ENCODE assay signal across 17 cellular contexts in the genomic region with DNA sequence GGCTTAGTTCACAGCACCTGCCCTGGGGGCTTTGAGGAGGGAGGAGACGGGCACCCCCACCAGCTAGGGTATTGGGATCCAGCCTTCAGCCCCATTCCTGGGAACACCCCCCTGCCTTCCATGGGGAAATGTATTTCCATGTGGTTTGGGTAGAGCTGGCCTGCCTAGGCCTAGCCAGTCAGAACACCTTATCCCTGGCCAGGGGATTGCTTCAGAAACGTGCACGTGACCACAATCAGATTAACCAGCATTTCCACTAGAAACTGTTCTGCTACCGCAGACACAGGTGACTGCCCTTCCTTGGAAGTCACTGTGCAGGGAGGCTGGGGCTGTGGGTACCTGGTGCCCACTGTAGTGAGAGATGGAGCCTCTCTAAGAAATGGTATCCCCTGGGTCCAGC. TPM values are rescaled to one million over a fixed set of nuclear protein-coding genes. Genes with fewer than 3 reads are reported as not detected.
DNase-seq lines count a peak whose midpoint lies in the region; ATAC-seq and TF ChIP-seq lines count a peak whose summit lies in the region.
"Had no signal": no experiment of that assay in that cellular context is flagged by ENCODE, and none has a peak within 500 bp of the region (broad histone marks: within the 10 kb centered on the region; RNA-seq: fewer than 3 reads in every experiment).

No MANE protein-coding gene starts in this region.

- no peak overlapping the region; the same call in 1 of the 2 replicates for H4K91ac ChIP-seq in IMR-90 (ENCODE audit: insufficient read depth, low read depth, low read length)

- no peak overlapping the region for H3K23ac ChIP-seq in IMR-90 (ENCODE audit: low read depth, low read length)

- no peak for ATAC-seq in IMR-90 (ENCODE audit: low read depth)
- ATAC-seq: A549; CD8-positive, alpha-beta T cell; HCT116; HepG2 had no signal

- peak overlapping the region in 1 of 2 experiments; percentile 27; a peak in 1 of 4 replicates for H4K8ac ChIP-seq in IMR-90 (ENCODE audit: low read depth in 2 of 2, low read length in 2 of 2)

- H2AK5ac ChIP-seq in IMR-90 (ENCODE audit: low read depth, low read length): peak overlapping the region; percentile 70; the same call in 1 of the 2 replicates

- peak overlapping the region; percentile 41 for H2BK5ac ChIP-seq in IMR-90 (ENCODE audit: low read depth, low read length, poor library complexity, severe bottlenecking)

- H3K4me2 ChIP-seq in IMR-90 (ENCODE audit: low read depth, low read length) (no peak overlapping the region), parathyroid adenoma (ENCODE audit: low read length) (peak overlapping the region; percentile 37)
- H3K4me2 ChIP-seq: A549 had no signal

- POLR2A ChIA-PET in IMR-90 (lab: Charles Lee; ENCODE audit: unreplicated experiment): interaction anchor here (0.9 kb wide), 1 partner anchor 17 kb away, joined by 4 read pairs; no protein-coding TSS in a partner anchor

- no peak for TF ChIP-seq RAD21 in IMR-90 (IDR thresholded peaks at IDR 0.05; ENCODE audit: low read length)

- DNase-seq in IMR-90 (no peak), WERI-Rb-1 (peak; percentile 54), dorsolateral prefrontal cortex (no peak), HuH-7.5 (ENCODE audit: low spot score) (no peak), putamen (ENCODE audit: low spot score) (no peak), D341Med (ENCODE audit: low spot score) (no peak)
- DNase-seq in stimulated activated CD4-positive, alpha-beta T cell treated with anti-CD3 and anti-CD28 coated beads, Interleukin-15, amount 100 ng/mL, for 24 hours: no peak
- DNase-seq: CD8-positive, alpha-beta T cell; COR-L47; DMS53; GF-D8 had no signal

- H3K56ac ChIP-seq in IMR-90 (ENCODE audit: extremely low read depth, insufficient read depth, low read length): no peak overlapping the region

- no peak overlapping the region for H3K18ac ChIP-seq in IMR-90 (ENCODE audit: low read depth, low read length)

- H3K9me3 ChIP-seq in IMR-90 (ENCODE audit: control insufficient read depth, insufficient read depth, low read length): peaks cover 4% of the 10 kb centered on the region
- H3K9me3 ChIP-seq in WERI-Rb-1 (ENCODE audit: severe bottlenecking): peaks cover 2% of the 10 kb centered on the region
- no peaks in the 10 kb centered on the region for H3K9me3 ChIP-seq in parathyroid adenoma (ENCODE audit: control insufficient read depth, low read length)

- BruUV-seq in IMR-90 (replicated peaks; lab: Mats Ljungman, UMichigan): no TSS peak

- H3K4me3 ChIP-seq in IMR-90 (ENCODE audit: insufficient read depth, low read depth, low read length) (no peak overlapping the region), WERI-Rb-1 (ENCODE audit: low read depth, low read length) (no peak overlapping the region), dorsolateral prefrontal cortex (no peak overlapping the region), parathyroid adenoma (ENCODE audit: low read depth, low read length) (no peak overlapping the region)
- H3K4me3 ChIP-seq: A549 had no signal

- CTCF ChIA-PET in IMR-90 (lab: Yijun Ruan, JAX): no interaction called here

- H2AFZ ChIP-seq in IMR-90 (replicated peaks; ENCODE audit: low read length, poor library complexity): no peak overlapping the region
- no peak overlapping the region for H2AFZ ChIP-seq in parathyroid adenoma

- H3K9ac ChIP-seq in IMR-90 (ENCODE audit: low read depth, low read length) (no peak overlapping the region), parathyroid adenoma (no peak overlapping the region)

- H3K79me2 ChIP-seq in parathyroid adenoma: no peaks in the 10 kb centered on the region

- peak overlapping the region; percentile 23 for H2AK9ac ChIP-seq in IMR-90 (replicated peaks; ENCODE audit: low read depth, low read length, poor library complexity)

- peaks cover 6 to 42% of the 10 kb centered on the region in 2 experiments; a peak in 3 of 4 replicates for H3K79me1 ChIP-seq in IMR-90 (ENCODE audit: low read depth in 1 of 2, low read length in 2 of 2)

- H3K4ac ChIP-seq in IMR-90 (ENCODE audit: low read depth, low read length): no peak overlapping the region; the same call in 1 of the 2 replicates

- no peak overlapping the region for H4K5ac ChIP-seq in IMR-90 (ENCODE audit: low read depth, low read length)

- no peak overlapping the region for H2BK120ac ChIP-seq in IMR-90 (ENCODE audit: low read depth, low read length)

- TF ChIP-seq CTCF in IMR-90 (conservative IDR thresholded peaks at IDR 0.05; ENCODE audit: low read depth, low read length) (no peak), WERI-Rb-1 (IDR thresholded peaks at IDR 0.05; ENCODE audit: low read depth, low read length) (no peak), dorsolateral prefrontal cortex (IDR thresholded peaks at IDR 0.05 in 54 of 56, conservative IDR thresholded peaks at IDR 0.05 in 2 of 56; ENCODE audit: low read depth in 1 of 56, partially characterized antibody in 56 of 56) (no peak), parathyroid adenoma (IDR thresholded peaks at IDR 0.05) (no peak)

- dilution Hi-C loops in IMR-90 (cut with HindIII; ENCODE audit: low sequenced_read_pairs, unreplicated experiment): no loop called here

- no peak overlapping the region for H2BK15ac ChIP-seq in IMR-90 (ENCODE audit: low read depth, low read length)

- H3K14ac ChIP-seq in IMR-90 (replicated peaks; ENCODE audit: low read depth, low read length): 0 out of 2 replicates have a peak overlapping the region, but pooled peaks have one; percentile 35

- no peak overlapping the region for H3K27ac ChIP-seq in IMR-90 (ENCODE audit: insufficient read depth, low read length)
- H3K27ac ChIP-seq in WERI-Rb-1: peak overlapping the region; percentile 14
- H3K27ac ChIP-seq in dorsolateral prefrontal cortex: peak overlapping the region in 30 of 59 donors; percentile 2 to 81 (median 33)
- H3K27ac ChIP-seq in parathyroid adenoma: no peak overlapping the region
- H3K27ac ChIP-seq: A549 had no signal

- peaks cover 23% of the 10 kb centered on the region for H3K9me1 ChIP-seq in IMR-90 (ENCODE audit: insufficient read depth, low read length)

- WGBS in IMR-90 (ENCODE audit: extremely low coverage in 2 of 2, insufficient read length in 1 of 2), 2 experiments: 100% methylated on average over 1 of the region's 4 CpGs; no CpG with 5 or more reads in 1 of the 2 experiments

- no peak for TF ChIP-seq POLR2A in IMR-90 (IDR thresholded peaks at IDR 0.05; ENCODE audit: low read depth, low read length)

- H3K27me3 ChIP-seq in IMR-90 (ENCODE audit: control insufficient read depth, insufficient read depth, low read length) (no peaks in the 10 kb centered on the region), WERI-Rb-1 (ENCODE audit: insufficient read depth, low read depth, severe bottlenecking) (no peaks in the 10 kb centered on the region), dorsolateral prefrontal cortex (no peaks in the 10 kb centered on the region), parathyroid adenoma (ENCODE audit: control insufficient read depth, insufficient read depth, low read length) (no peaks in the 10 kb centered on the region)

- H2BK20ac ChIP-seq in IMR-90 (ENCODE audit: low read depth, low read length): no peak overlapping the region

- intact Hi-C loops in IMR-90 (cut with micrococcal nuclease) (no loop called here), dorsolateral prefrontal cortex (cut with DNase I) (no loop called here)

- H3K36me3 ChIP-seq in IMR-90 (ENCODE audit: control insufficient read depth, insufficient read depth, low read length) (peaks cover 44% of the 10 kb centered on the region), WERI-Rb-1 (peaks cover 78% of the 10 kb centered on the region), parathyroid adenoma (ENCODE audit: control insufficient read depth, insufficient read depth, low read length) (no peaks in the 10 kb centered on the region)

- in situ Hi-C loops in IMR-90 (cut with MboI; ENCODE audit: low sequenced_read_pairs): no loop called here

- H4K20me1 ChIP-seq in IMR-90 (ENCODE audit: insufficient read depth, low read length): peaks cover 7% of the 10 kb centered on the region; the same call in 1 of the 2 replicates

- H3K4me1 ChIP-seq in IMR-90 (ENCODE audit: control insufficient read depth, insufficient read depth, low read length) (peaks cover 14% of the 10 kb centered on the region), parathyroid adenoma (no peaks in the 10 kb centered on the region)
- H3K4me1 ChIP-seq: A549 had no signal

TF ChIP-seq in IMR-90, 13 proteins besides CTCF, POLR2A, EP300 and RAD21 (continues in another document):
- TF ChIP-seq BHLHE40 (IDR thresholded peaks at IDR 0.05; ENCODE audit: low read depth, low read length) (no peak), SMC3 (IDR thresholded peaks at IDR 0.05; ENCODE audit: low read depth, low read length) (no peak), CEBPB (IDR thresholded peaks at IDR 0.05; ENCODE audit: low read depth, low read length) (no peak), RFX5 (IDR thresholded peaks at IDR 0.05; ENCODE audit: low read depth, low read length) (no peak)

RNA-seq across cellular contexts. Expression of a gene that starts 14.0 kb away (rescaled TPM):
- 25.1 and 27.5 TPM in 2 replicates for total RNA-seq in IMR-90 (2012; rRNA removed)
- 103 and 146 TPM in 2 replicates for polyA plus RNA-seq in IMR-90 (2012; rRNA removed)
- polyA plus RNA-seq in IMR-90 (2012; cell fraction: cytosol; rRNA removed): 190 and 213 TPM in 2 replicates
- 36.9 and 66.7 TPM in 2 replicates for polyA plus RNA-seq in IMR-90 (2012; cell fraction: nucleus; rRNA removed; ENCODE audit: low replicate concordance)
- total RNA-seq in dorsolateral prefrontal cortex: 100 to 1,000 TPM in 104 of 120 experiments, 10 to 100 TPM in 16; 56.9 to 208 (median 122) TPM

RNA-seq across cellular contexts. Expression of a gene that starts 17.3 kb away (rescaled TPM):
- total RNA-seq in IMR-90 (2012; rRNA removed) (13.8 and 20.6 TPM in 2 replicates), dorsolateral prefrontal cortex (100 to 1,000 TPM; 120 to 216 (median 165) TPM)
- 51.9 and 54.4 TPM in 2 replicates for polyA plus RNA-seq in IMR-90 (2012; rRNA removed)
- polyA plus RNA-seq in IMR-90 (2012; cell fraction: cytosol; rRNA removed): 31.3 and 33.3 TPM in 2 replicates
- polyA plus RNA-seq in IMR-90 (2012; cell fraction: nucleus; rRNA removed; ENCODE audit: low replicate concordance): 104 and 121 TPM in 2 replicates

RNA-seq across cellular contexts. Expression of a gene that starts 24.8 kb away (rescaled TPM):
- total RNA-seq in IMR-90 (2012; rRNA removed) (not detected in 2 replicates), dorsolateral prefrontal cortex (10 to 100 TPM in 1 of 120 experiments, 1 to 10 TPM in 18, under 1 TPM in 4, not detected in 97; 0.59 to 10.1 (median 1.4) TPM)
- polyA plus RNA-seq in IMR-90 (2012; rRNA removed): not detected in 2 replicates
- not detected in 2 replicates for polyA plus RNA-seq in IMR-90 (2012; cell fraction: cytosol; rRNA removed)
- polyA plus RNA-seq in IMR-90 (2012; cell fraction: nucleus; rRNA removed; ENCODE audit: low replicate concordance): not detected in 2 replicates
- total RNA-seq: CD8-positive, alpha-beta T cell had no signal
- polyA plus RNA-seq: AG04450, BJ had no signal

RNA-seq across cellular contexts. Expression of a gene that starts 29.1 kb away (rescaled TPM):
- 11.4 and 13.6 TPM in 2 replicates for total RNA-seq in IMR-90 (2012; rRNA removed)
- 17.7 and 19.3 TPM in 2 replicates for polyA plus RNA-seq in IMR-90 (2012; rRNA removed)
- polyA plus RNA-seq in IMR-90 (2012; cell fraction: cytosol; rRNA removed): 7.8 and 11.0 TPM in 2 replicates
- 110 and 165 TPM in 2 replicates for polyA plus RNA-seq in IMR-90 (2012; cell fraction: nucleus; rRNA removed; ENCODE audit: low replicate concordance)
- 1,000 to 10,000 TPM in 1 of 120 experiments, 100 to 1,000 TPM in 119; 213 to 1,033 (median 740) TPM for total RNA-seq in dorsolateral prefrontal cortex

RNA-seq across cellular contexts. Expression of a gene that starts 46.5 kb away (rescaled TPM):
- 90.3 and 107 TPM in 2 replicates for total RNA-seq in IMR-90 (2012; rRNA removed)
- polyA plus RNA-seq in IMR-90 (2012; rRNA removed): 99.2 and 100 TPM in 2 replicates
- 69.7 and 115 TPM in 2 replicates for polyA plus RNA-seq in IMR-90 (2012; cell fraction: cytosol; rRNA removed)
- 116 and 217 TPM in 2 replicates for polyA plus RNA-seq in IMR-90 (2012; cell fraction: nucleus; rRNA removed; ENCODE audit: low replicate concordance)
- 100 to 1,000 TPM in 43 of 120 experiments, 10 to 100 TPM in 77; 59.1 to 132 (median 93.5) TPM for total RNA-seq in dorsolateral prefrontal cortex

Comparison
In these comparisons a context has a peak if more than half of its experiments do, and no peak if none do; other contexts are left out.
1. H3K27ac ChIP-seq: peak in WERI-Rb-1 (single experiment) and dorsolateral prefrontal cortex (30 of 59); none in IMR-90 (single experiment) and parathyroid adenoma (single experiment).